ENCODE assay signal across 22 cellular contexts in genomic region chr17:76337413-76337777, GRCh38. TPM values are rescaled to one million over a fixed set of nuclear protein-coding genes. Genes with fewer than 3 reads are reported as not detected.
DNase-seq lines count a peak whose midpoint lies in the region; ATAC-seq, FAIRE-seq and TF ChIP-seq lines count a peak whose summit lies in the region.
"Had no signal": no experiment of that assay in that cellular context is flagged by ENCODE, and none has a peak within 500 bp of the region (broad histone marks: within the 10 kb centered on the region; RNA-seq: fewer than 3 reads in every experiment).

No MANE protein-coding gene starts in this region.

- H3K9me3 ChIP-seq in astrocyte (ENCODE audit: insufficient read depth, low read depth, low read length) = no peaks in the 10 kb centered on the region
- H3K9me3 ChIP-seq: body of pancreas, lower lobe of right lung, prostate gland had no signal

- ATAC-seq in GM19395 (IDR thresholded peaks at IDR 0.05; ENCODE audit: unreplicated experiment) = no peak
- no peak for ATAC-seq in activated naive CD8-positive, alpha-beta T cell treated with anti-CD3 and anti-CD28 coated beads, Interleukin-2, amount 50 U/mL, for 24 hours
- ATAC-seq: body of pancreas; lower lobe of right lung; natural killer cell; stimulated activated naive B cell treated with anti-CD40 and anti-IgM and Interleukin-4, amounts not matched to agents 10 μg/mL and 1 μg/mL and 100 μg/mL, for 72 hours had no signal

- peak overlapping the region; percentile 23 for H3K4me2 ChIP-seq in astrocyte (ENCODE audit: low read length)

- DNase-seq in AG10803 (ENCODE audit: low read depth) (peak; percentile 74), HCEC 1CT (peak; percentile 50), astrocyte (ENCODE audit: low read depth) (peak; percentile 39), myocyte (ENCODE audit: low read depth) (peak; percentile 91), Kasumi-1 (lab: John Stamatoyannopoulos, UW) (no peak), HuH-7 (ENCODE audit: low spot score) (no peak)
- no peak for DNase-seq in activated naive CD8-positive, alpha-beta T cell treated with anti-CD3 and anti-CD28 coated beads, Interleukin-2, amount 50 U/mL, for 24 hours
- DNase-seq: activated naive CD4-positive, alpha-beta T cell treated with anti-CD3 and anti-CD28 coated beads, Interleukin-2, amount 50 U/mL, for 16 hours; activated T-cell treated with anti-CD3 and anti-CD28 coated beads, Interleukin-2, amount 50 U/mL, for 24 hours; body of pancreas; cortex of kidney; erythroblast; GDM1; immature natural killer cell; Karpas-422; lower lobe of right lung; natural killer cell; NCI-H2227 treated with DMSO at 0.1 percent for 48 hours; stimulated activated CD4-positive, alpha-beta T cell treated with anti-CD3 and anti-CD28 coated beads, Interleukin-12 subunit alpha, Interleukin-12 subunit beta, amount 100 ng/mL, for 4 hours; stimulated activated naive B cell treated with anti-CD40 and anti-IgM and Interleukin-4, amounts not matched to agents 10 μg/mL and 1 μg/mL and 100 μg/mL, for 72 hours had no signal

- H3K4me3 ChIP-seq in AG10803 (ENCODE audit: low read length) = no peak overlapping the region
- no peak overlapping the region for H3K4me3 ChIP-seq in astrocyte (ENCODE audit: insufficient read depth, low read depth, low read length)
- H3K4me3 ChIP-seq: body of pancreas, lower lobe of right lung, prostate gland had no signal

- H3K79me2 ChIP-seq in astrocyte (ENCODE audit: insufficient read depth, low read length) = peaks cover 52% of the 10 kb centered on the region

- H3K4me1 ChIP-seq in astrocyte (ENCODE audit: insufficient read depth, low read length) = no peaks in the 10 kb centered on the region
- H3K4me1 ChIP-seq: lower lobe of right lung, prostate gland had no signal

- peaks cover 40% of the 10 kb centered on the region for H4K20me1 ChIP-seq in astrocyte (ENCODE audit: insufficient read depth, low read length)

- no peaks in the 10 kb centered on the region for H3K27me3 Mint-ChIP-seq in astrocyte (ENCODE audit: low read depth, unreplicated experiment)
- H3K27me3 Mint-ChIP-seq in activated naive CD8-positive, alpha-beta T cell treated with anti-CD3 and anti-CD28 coated beads, Interleukin-2, amount 50 U/mL, for 24 hours = no peaks in the 10 kb centered on the region
- H3K27me3 Mint-ChIP-seq: activated T-cell treated with anti-CD3 and anti-CD28 coated beads, Interleukin-2, amount 50 U/mL, for 24 hours; stimulated activated naive B cell treated with anti-CD40 and anti-IgM and Interleukin-4, amounts not matched to agents 10 μg/mL and 1 μg/mL and 100 μg/mL, for 72 hours had no signal

- peaks cover 9% of the 10 kb centered on the region for H3K4me1 Mint-ChIP-seq in astrocyte (ENCODE audit: low read depth, unreplicated experiment)
- no peaks in the 10 kb centered on the region for H3K4me1 Mint-ChIP-seq in activated naive CD8-positive, alpha-beta T cell treated with anti-CD3 and anti-CD28 coated beads, Interleukin-2, amount 50 U/mL, for 24 hours

- no peaks in the 10 kb centered on the region for H3K9me3 Mint-ChIP-seq in astrocyte (ENCODE audit: unreplicated experiment)
- no peaks in the 10 kb centered on the region for H3K9me3 Mint-ChIP-seq in activated naive CD8-positive, alpha-beta T cell treated with anti-CD3 and anti-CD28 coated beads, Interleukin-2, amount 50 U/mL, for 24 hours
- H3K9me3 Mint-ChIP-seq: activated T-cell treated with anti-CD3 and anti-CD28 coated beads, Interleukin-2, amount 50 U/mL, for 24 hours; immature natural killer cell; natural killer cell; stimulated activated naive B cell treated with anti-CD40 and anti-IgM and Interleukin-4, amounts not matched to agents 10 μg/mL and 1 μg/mL and 100 μg/mL, for 72 hours had no signal

- no peak overlapping the region for H2AFZ ChIP-seq in astrocyte (ENCODE audit: low read depth, low read length)

- H3K27me3 ChIP-seq in astrocyte (ENCODE audit: insufficient read depth, low read length) = no peaks in the 10 kb centered on the region
- H3K27me3 ChIP-seq: body of pancreas had no signal

- peak overlapping the region; percentile 1 for H3K27ac Mint-ChIP-seq in astrocyte (ENCODE audit: unreplicated experiment)
- H3K27ac Mint-ChIP-seq in activated naive CD8-positive, alpha-beta T cell treated with anti-CD3 and anti-CD28 coated beads, Interleukin-2, amount 50 U/mL, for 24 hours = no peak overlapping the region
- H3K27ac Mint-ChIP-seq: activated T-cell treated with anti-CD3 and anti-CD28 coated beads, Interleukin-2, amount 50 U/mL, for 24 hours; natural killer cell; stimulated activated naive B cell treated with anti-CD40 and anti-IgM and Interleukin-4, amounts not matched to agents 10 μg/mL and 1 μg/mL and 100 μg/mL, for 72 hours had no signal

- no peak for TF ChIP-seq CTCF in AG10803 (conservative IDR thresholded peaks at IDR 0.05; ENCODE audit: low read length)
- no peak for TF ChIP-seq CTCF in astrocyte (IDR thresholded peaks at IDR 0.05; ENCODE audit: insufficient read depth, low read depth, low read length)

- peaks cover 14% of the 10 kb centered on the region for H3K36me3 ChIP-seq in astrocyte (ENCODE audit: insufficient read depth, low read length)
- H3K36me3 ChIP-seq: prostate gland had no signal

- H3K9ac ChIP-seq in astrocyte (ENCODE audit: low read length) = no peak overlapping the region

- FAIRE-seq in astrocyte (lab: Jason Lieb, UNC) = no peak

- no peak overlapping the region for H3K27ac ChIP-seq in astrocyte (ENCODE audit: low read depth, low read length)
- H3K27ac ChIP-seq: body of pancreas, lower lobe of right lung, prostate gland had no signal

- H3K4me3 Mint-ChIP-seq in astrocyte (ENCODE audit: unreplicated experiment) = no peak overlapping the region
- H3K4me3 Mint-ChIP-seq in activated naive CD8-positive, alpha-beta T cell treated with anti-CD3 and anti-CD28 coated beads, Interleukin-2, amount 50 U/mL, for 24 hours = no peak overlapping the region
- H3K4me3 Mint-ChIP-seq: activated T-cell treated with anti-CD3 and anti-CD28 coated beads, Interleukin-2, amount 50 U/mL, for 24 hours; immature natural killer cell; natural killer cell; stimulated activated naive B cell treated with anti-CD40 and anti-IgM and Interleukin-4, amounts not matched to agents 10 μg/mL and 1 μg/mL and 100 μg/mL, for 72 hours had no signal

- peaks cover 6% of the 10 kb centered on the region for H3K36me3 Mint-ChIP-seq in astrocyte (ENCODE audit: low read depth, unreplicated experiment)
- H3K36me3 Mint-ChIP-seq in activated naive CD8-positive, alpha-beta T cell treated with anti-CD3 and anti-CD28 coated beads, Interleukin-2, amount 50 U/mL, for 24 hours (ENCODE audit: low read depth) = peaks cover 16% of the 10 kb centered on the region
- H3K36me3 Mint-ChIP-seq: natural killer cell had no signal

RNA-seq across cellular contexts. Expression of gene PRPSAP1, which starts 16.3 kb away (rescaled TPM):
- total RNA-seq in astrocyte = 33.3 and 36.2 TPM in 2 replicates
- 37.4 and 58.5 TPM in 2 replicates for total RNA-seq in myocyte
- polyA plus RNA-seq in myocyte (2012) = 52.9 TPM

RNA-seq across cellular contexts. Expression of gene QRICH2, which starts 29.3 kb away (rescaled TPM):
- total RNA-seq in astrocyte (2.5 and 3.8 TPM in 2 replicates), myocyte (1.7 and 2.6 TPM in 2 replicates)
- 3.3 TPM for polyA plus RNA-seq in myocyte (2012)

RNA-seq across cellular contexts. Expression of gene SPHK1, which starts 47.0 kb away (rescaled TPM):
- total RNA-seq in astrocyte (34.8 TPM in 2 replicates), myocyte (9.0 and 11.1 TPM in 2 replicates)
- 22.2 TPM for polyA plus RNA-seq in myocyte (2012)

Comparison
In these comparisons a context has a peak if more than half of its experiments do, and no peak if none do; other contexts are left out.
1. DNase-seq: peak in AG10803 (single experiment), HCEC 1CT (single experiment), astrocyte (single experiment) and myocyte (single experiment); none in Kasumi-1 (0 of 2), HuH-7 (single experiment) and activated naive CD8-positive, alpha-beta T cell treated with anti-CD3 and anti-CD28 coated beads, Interleukin-2, amount 50 U/mL, for 24 hours (single experiment).